In genomic region chr2:27051902-27052645, GRCh38 we compare ENCODE assay signal across 8 cellular contexts. TPM values are rescaled to one million over a fixed set of nuclear protein-coding genes. Genes with fewer than 3 reads are reported as not detected.
A peak's percentile ranks its signal among the peaks of the same experiment; 100 is the strongest.
DNase-seq lines count a peak whose midpoint lies in the region; ATAC-seq, FAIRE-seq and TF ChIP-seq lines count a peak whose summit lies in the region.

No MANE protein-coding gene starts in this region.

- ATAC-seq in lower lobe of right lung, result no peak
- ATAC-seq in GM21529 (IDR thresholded peaks at IDR 0.05; ENCODE audit: unreplicated experiment), result no peak

- no peaks in the 10 kb centered on the region for H3K79me2 ChIP-seq in PC-9 (ENCODE audit: low read depth)

- no peaks in the 10 kb centered on the region for H3K9me3 ChIP-seq in PC-9 (ENCODE audit: insufficient read depth, low read depth)
- H3K9me3 ChIP-seq in lower lobe of right lung, result no peaks in the 10 kb centered on the region
- no peaks in the 10 kb centered on the region for H3K9me3 ChIP-seq in tibial artery

- H3K4me1 ChIP-seq in PC-9 (replicated peaks; ENCODE audit: insufficient read depth) (peaks cover 14% of the 10 kb centered on the region), lower lobe of right lung (peaks cover 14% of the 10 kb centered on the region), tibial artery (peaks cover 0 to 18% (median 12%) of the 10 kb centered on the region in 4 donors)

- H3K4me2 ChIP-seq in PC-9, result peak overlapping the region; percentile 80

- H4K20me1 ChIP-seq in PC-9 (ENCODE audit: insufficient read depth), result no peaks in the 10 kb centered on the region

- DNase-seq in NCI-H748 (lab: John Stamatoyannopoulos, UW; ENCODE audit: unreplicated experiment) (peak; percentile 50), NCI-H748 treated with DMSO at 0.1 percent for 48 hours (lab: John Stamatoyannopoulos, UW) (no peak), PC-9 (no peak), coronary artery (ENCODE audit: low spot score) (peak; percentile 83), lower lobe of right lung (peak; percentile 72), tibial artery (peak; percentile 45 to 78), GM19239 (ENCODE audit: insufficient read length, low spot score) (no peak)

- H3K27ac ChIP-seq in PC-9 (peak overlapping the region; percentile 70; the same call in 1 of the 2 replicates), coronary artery (peak overlapping the region; percentile 87 to 98), lower lobe of right lung (peak overlapping the region; percentile 85), tibial artery (peak overlapping the region; percentile 91 to 98)

- H3K36me3 ChIP-seq in PC-9 (ENCODE audit: low read depth) (peaks cover 15% of the 10 kb centered on the region), lower lobe of right lung (peaks cover 35% of the 10 kb centered on the region), tibial artery (peaks cover 21 to 39% (median 24%) of the 10 kb centered on the region in 3 donors)

- POLR2A ChIA-PET in PC-9 (lab: Charles Lee; ENCODE audit: unreplicated experiment), result interaction anchor here (0.6 to 1.0 kb wide), 4 partner anchors 31 to 1224 kb away, joined by 3 to 5 read pairs (median 3); no protein-coding TSS in a partner anchor

- intact Hi-C loops in PC-9 (cut with micrococcal nuclease; ENCODE audit: unreplicated experiment), result loop anchor here (1.0 kb wide), 2 partner anchors 31 to 34 kb away; partner anchors contain the start of gene KHK
- intact Hi-C loops in lower lobe of right lung (cut with DNase I), result no loop called here
- intact Hi-C loops in tibial artery (cut with DNase I; ENCODE audit: low total_unique reads), result loop anchor here (5.0 kb wide), 1 partner anchor 35 kb away; the partner anchor contains the start of gene KHK

- H3K9me2 ChIP-seq in PC-9 (ENCODE audit: insufficient read depth), result no peaks in the 10 kb centered on the region

- H3F3A ChIP-seq in PC-9 (ENCODE audit: insufficient read depth, low read depth), result peaks cover 22% of the 10 kb centered on the region

- CTCF ChIA-PET in PC-9 (lab: Charles Lee), result interaction anchor here (1.0 kb wide), 1 partner anchor 90 kb away, joined by 5 read pairs; no protein-coding TSS in a partner anchor

- peak overlapping the region; percentile 91 for H2AFZ ChIP-seq in PC-9

- no TSS peak for BruUV-seq in PC-9 (replicated peaks; lab: Mats Ljungman, UMichigan)

- FAIRE-seq in GM19239 (lab: Jason Lieb, UNC), result no peak

- H3K4me3 ChIP-seq in PC-9, result peak overlapping the region; percentile 98
- H3K4me3 ChIP-seq in coronary artery, result peak overlapping the region; percentile 92
- peak overlapping the region; percentile 91 for H3K4me3 ChIP-seq in lower lobe of right lung
- H3K4me3 ChIP-seq in tibial artery, result peak overlapping the region; percentile 75 to 98

- no peaks in the 10 kb centered on the region for H3K27me3 ChIP-seq in PC-9 (ENCODE audit: insufficient read depth, low read depth)
- H3K27me3 ChIP-seq in lower lobe of right lung (ENCODE audit: low read depth), result no peaks in the 10 kb centered on the region
- H3K27me3 ChIP-seq in tibial artery, result no peaks in the 10 kb centered on the region

- TF ChIP-seq CTCF in PC-9 (conservative IDR thresholded peaks at IDR 0.05), result no peak
- TF ChIP-seq CTCF in coronary artery (IDR thresholded peaks at IDR 0.05), result no peak
- no peak for TF ChIP-seq CTCF in lower lobe of right lung (IDR thresholded peaks at IDR 0.05)
- no peak for TF ChIP-seq CTCF in tibial artery (IDR thresholded peaks at IDR 0.05)

RNA-seq across cellular contexts. Expression of gene AGBL5, which starts 0.6 kb away (rescaled TPM):
- total RNA-seq in PC-9 (2021), result 63.2 and 64.0 TPM in 2 replicates
- total RNA-seq in lower lobe of right lung, result 18.9 TPM

RNA-seq across cellular contexts. Expression of gene TMEM214, which starts 19.3 kb away (rescaled TPM):
- total RNA-seq in PC-9 (2021) (60.9 and 65.6 TPM in 2 replicates), lower lobe of right lung (62.9 TPM)

RNA-seq across cellular contexts. Expression of gene OST4, which starts 19.4 kb away (rescaled TPM):
- total RNA-seq in PC-9 (2021), result 165 and 166 TPM in 2 replicates
- total RNA-seq in lower lobe of right lung, result 243 TPM

RNA-seq across cellular contexts. Expression of gene EMILIN1, which starts 26.3 kb away (rescaled TPM):
- total RNA-seq in PC-9 (2021) (0.83 and 1.6 TPM in 2 replicates), lower lobe of right lung (56.3 TPM)

RNA-seq across cellular contexts. Expression of gene KHK, which starts 34.5 kb away (rescaled TPM):
- total RNA-seq in PC-9 (2021) (4.4 and 10.4 TPM in 2 replicates), lower lobe of right lung (5.1 TPM)

Comparison
In these comparisons a context has a peak if more than half of its experiments do, and no peak if none do; other contexts are left out.
1. DNase-seq: peak in NCI-H748 (single experiment), coronary artery (single experiment), lower lobe of right lung (single experiment) and tibial artery (2 of 2); none in NCI-H748 treated with DMSO at 0.1 percent for 48 hours (single experiment), PC-9 (0 of 2) and GM19239 (single experiment).
2. Peak in every context shown above with its lines, with median percentiles within 50 percentile points of each other: H3K27ac ChIP-seq and H3K4me3 ChIP-seq.